ENCODE assay signal across 8 cellular contexts in genomic region chr19:36915992-36916830, GRCh38. TPM values are rescaled to one million over a fixed set of nuclear protein-coding genes. Genes with fewer than 3 reads are reported as not detected.
DNase-seq lines count a peak whose midpoint lies in the region; ATAC-seq and TF ChIP-seq lines count a peak whose summit lies in the region.

Gene ZNF568, plus strand, starts transcription at chr19:36916332. Its CDS starts 6,439 bp downstream, at chr19:36922771.
Gene ZNF829, minus strand, starts transcription at chr19:36916291. Its CDS starts 1,124 bp downstream, at chr19:36915167.

- H3K36me3 Mint-ChIP-seq in IgD-negative memory B cell: peaks cover 18% of the 10 kb centered on the region
- H3K36me3 Mint-ChIP-seq in activated naive CD8-positive, alpha-beta T cell: peaks cover 44% of the 10 kb centered on the region

- H3K36me3 ChIP-seq in suprapubic skin: peaks cover 43% of the 10 kb centered on the region

- in situ Hi-C loops in SK-MEL-5 (cut with HindIII; ENCODE audit: low pct_unique_long_range_greater_than_20kb, low sequenced_read_pairs): no loop called here

- peak; percentile 92 for ATAC-seq in GM21447 (IDR thresholded peaks at IDR 0.05; ENCODE audit: unreplicated experiment)

- peaks cover 16 to 21% (median 19%) of the 10 kb centered on the region in 3 donors for H3K4me1 Mint-ChIP-seq in IgD-negative memory B cell
- H3K4me1 Mint-ChIP-seq in activated naive CD8-positive, alpha-beta T cell (ENCODE audit: low read depth): peaks cover 37% of the 10 kb centered on the region

- DNase-seq in D341Med (ENCODE audit: low spot score) (peak; percentile 92), SK-MEL-5 (ENCODE audit: low read depth, low spot score) (peak; percentile 72), glomerular visceral epithelial cell (ENCODE audit: extremely low spot score) (peak; percentile 6), occipital lobe (lab: John Stamatoyannopoulos, UW) (peak; percentile 92), suprapubic skin (ENCODE audit: low spot score in 2 of 2) (peak; percentile 92 to 94)

- no peaks in the 10 kb centered on the region for H3K27me3 ChIP-seq in suprapubic skin

- TF ChIP-seq EP300 in suprapubic skin (IDR thresholded peaks at IDR 0.05): no peak

- peaks cover 11% of the 10 kb centered on the region for H3K9me3 ChIP-seq in suprapubic skin

- no peak for TF ChIP-seq POLR2A in suprapubic skin (IDR thresholded peaks at IDR 0.05)

- H3K4me1 ChIP-seq in suprapubic skin: peaks cover 20% of the 10 kb centered on the region

- peak within 1 kb of the TSS; percentile 92 to 96 (median 96) for H3K4me3 Mint-ChIP-seq in IgD-negative memory B cell
- peak within 1 kb of the TSS; percentile 92 for H3K4me3 Mint-ChIP-seq in activated naive CD8-positive, alpha-beta T cell

- 1% methylated on average over 35 of the region's 57 CpGs for WGBS in suprapubic skin

- H3K27me3 Mint-ChIP-seq in IgD-negative memory B cell: no peaks in the 10 kb centered on the region
- H3K27me3 Mint-ChIP-seq in activated naive CD8-positive, alpha-beta T cell: no peaks in the 10 kb centered on the region

- peak within 1 kb of the TSS; percentile 89 for H3K27ac ChIP-seq in suprapubic skin

- H3K27ac Mint-ChIP-seq in IgD-negative memory B cell: peak within 1 kb of the TSS; percentile 69 to 98 (median 97)
- H3K27ac Mint-ChIP-seq in activated naive CD8-positive, alpha-beta T cell: peak within 1 kb of the TSS; percentile 92

- peaks cover 3 to 30% (median 16%) of the 10 kb centered on the region in 3 donors for H3K9me3 Mint-ChIP-seq in IgD-negative memory B cell
- H3K9me3 Mint-ChIP-seq in activated naive CD8-positive, alpha-beta T cell (ENCODE audit: low read depth): peaks cover 19% of the 10 kb centered on the region

- peak; percentile 48 to 70 for TF ChIP-seq CTCF in suprapubic skin (IDR thresholded peaks at IDR 0.05)

- peak within 1 kb of the TSS; percentile 86 for H3K4me3 ChIP-seq in suprapubic skin

RNA-seq across cellular contexts. Expression of gene ZNF568, which starts in this region (rescaled TPM):
- polyA plus RNA-seq in IgD-negative memory B cell: 10.1 TPM
- 4.9 and 8.0 TPM in 2 replicates for total RNA-seq in SK-MEL-5 (2014; rRNA removed; shearing (Covaris generic))
- 2.4 and 2.5 TPM in 2 replicates for polyA plus RNA-seq in SK-MEL-5 (2015; cell fraction: cytosol; rRNA removed)
- 1.6 and 2.1 TPM in 2 replicates for polyA plus RNA-seq in SK-MEL-5 (2015; cell fraction: nucleus; rRNA removed)
- total RNA-seq in occipital lobe (39.8 TPM), suprapubic skin (1 to 10 TPM; 5.2 to 7.5 (median 6.9) TPM)

RNA-seq across cellular contexts. Expression of gene ZNF829, which starts in this region (rescaled TPM):
- 3.6 TPM for polyA plus RNA-seq in IgD-negative memory B cell
- total RNA-seq in SK-MEL-5 (2014; rRNA removed; shearing (Covaris generic)): 1.8 and 2.0 TPM in 2 replicates
- 0.85 and 1.4 TPM in 2 replicates for polyA plus RNA-seq in SK-MEL-5 (2015; cell fraction: cytosol; rRNA removed)
- 0.23 and 0.47 TPM in 2 replicates for polyA plus RNA-seq in SK-MEL-5 (2015; cell fraction: nucleus; rRNA removed)
- 8.7 TPM for total RNA-seq in occipital lobe
- total RNA-seq in suprapubic skin: 1 to 10 TPM; 1.4 to 5.4 (median 3.7) TPM

Comparison
In these comparisons a context has a peak if more than half of its experiments do, and no peak if none do; other contexts are left out.
1. Peak in every context shown above with its lines: DNase-seq, ATAC-seq, H3K4me3 ChIP-seq and H3K27ac ChIP-seq.
2. DNase-seq: peak in every context shown above with its lines; median percentile 93 in suprapubic skin; 92 in D341Med; 92 in occipital lobe; 72 in SK-MEL-5; 6 in glomerular visceral epithelial cell.